20 cellular contexts compared by ENCODE assay signal in the genomic region with DNA sequence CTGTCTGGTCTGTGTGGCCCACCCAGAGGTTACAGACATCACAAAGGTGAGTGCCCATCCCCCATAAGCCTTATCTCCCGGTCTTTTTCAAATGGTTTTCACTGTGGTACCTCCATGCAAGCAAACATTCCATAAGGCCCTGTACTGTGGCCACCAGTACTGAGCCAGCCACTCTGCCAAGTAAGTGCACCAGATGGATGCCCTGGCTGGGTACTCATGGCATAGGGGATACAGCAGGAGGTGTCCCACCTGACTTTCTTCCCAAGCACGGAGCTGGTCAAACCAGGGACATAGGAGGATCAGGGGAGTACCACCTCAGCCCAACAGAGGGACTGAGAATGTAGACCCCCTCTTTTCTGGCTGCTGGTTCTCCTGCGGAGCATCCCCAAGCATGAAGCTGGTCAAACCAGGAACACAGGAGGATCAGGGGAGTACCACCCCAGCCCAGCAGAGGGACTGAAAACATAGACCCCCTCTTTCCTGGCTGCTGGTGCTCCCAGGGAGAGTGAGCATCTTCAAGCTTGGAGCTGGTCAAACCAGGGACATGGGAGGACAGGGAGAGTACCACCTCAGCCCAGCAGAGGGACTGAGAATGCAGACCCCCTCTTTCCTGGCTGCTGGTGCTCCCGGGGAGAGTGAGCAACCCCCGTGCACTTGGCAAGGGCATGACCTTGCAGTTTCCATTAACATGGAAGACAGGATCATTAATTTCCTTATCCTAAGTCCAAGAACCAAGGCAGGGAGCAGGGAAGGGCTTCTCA.
A peak's percentile ranks its signal among the peaks of the same experiment; 100 is the strongest.
DNase-seq lines count a peak whose midpoint lies in the region; TF ChIP-seq lines count a peak whose summit lies in the region.
"Had no signal": no experiment of that assay in that cellular context is flagged by ENCODE, and none has a peak within 500 bp of the region (broad histone marks: within the 10 kb centered on the region; RNA-seq: fewer than 3 reads in every experiment).

No MANE protein-coding gene starts in this region.

- no peak overlapping the region for H3K27ac Mint-ChIP-seq in nephron progenitor cell
- no peak overlapping the region for H3K27ac Mint-ChIP-seq in T-helper 2 cell treated with Interferon-gamma antibody and Interleukin-4, amounts not matched to agents 5 μg/mL and 100 μg/mL, for 36 hours
- H3K27ac Mint-ChIP-seq: CD4-positive, alpha-beta memory T cell had no signal

- H3K4me3 Mint-ChIP-seq in nephron progenitor cell = no peak overlapping the region
- H3K4me3 Mint-ChIP-seq in T-helper 2 cell treated with Interferon-gamma antibody and Interleukin-4, amounts not matched to agents 5 μg/mL and 100 μg/mL, for 36 hours = no peak overlapping the region
- H3K4me3 Mint-ChIP-seq: CD4-positive, alpha-beta memory T cell had no signal

- no peaks in the 10 kb centered on the region for H3K27me3 ChIP-seq in WERI-Rb-1 (ENCODE audit: insufficient read depth, low read depth, severe bottlenecking)
- H3K27me3 ChIP-seq: BLaER1 had no signal

- peak; percentile 13 for TF ChIP-seq CTCF in GM12864 (IDR thresholded peaks at IDR 0.05; ENCODE audit: low read depth, low read length, missing control alignments)
- peak; percentile 32; the same call in 1 of the 2 replicates for TF ChIP-seq CTCF in WERI-Rb-1 (IDR thresholded peaks at IDR 0.05; ENCODE audit: low read depth, low read length)
- peak; percentile 6 for TF ChIP-seq CTCF in epithelial cell of proximal tubule (conservative IDR thresholded peaks at IDR 0.05; ENCODE audit: low read depth, low read length)
- peak; percentile 38 for TF ChIP-seq CTCF in nephron progenitor cell (IDR thresholded peaks at IDR 0.05)

- peaks cover 21% of the 10 kb centered on the region for H3K27me3 Mint-ChIP-seq in nephron progenitor cell (ENCODE audit: low read depth, poor library complexity)
- H3K27me3 Mint-ChIP-seq in T-helper 2 cell treated with Interferon-gamma antibody and Interleukin-4, amounts not matched to agents 5 μg/mL and 100 μg/mL, for 36 hours (ENCODE audit: low read depth) = no peaks in the 10 kb centered on the region

- H3K4me1 Mint-ChIP-seq in nephron progenitor cell = peaks cover 27% of the 10 kb centered on the region
- no peaks in the 10 kb centered on the region for H3K4me1 Mint-ChIP-seq in T-helper 2 cell treated with Interferon-gamma antibody and Interleukin-4, amounts not matched to agents 5 μg/mL and 100 μg/mL, for 36 hours (ENCODE audit: low read depth)
- H3K4me1 Mint-ChIP-seq: CD4-positive, alpha-beta memory T cell had no signal

- H3K9me3 ChIP-seq in WERI-Rb-1 (ENCODE audit: severe bottlenecking) = no peaks in the 10 kb centered on the region
- H3K9me3 ChIP-seq: BLaER1 had no signal

- H3K36me3 ChIP-seq in WERI-Rb-1 = no peaks in the 10 kb centered on the region
- H3K36me3 ChIP-seq: BLaER1 had no signal

- H3K9me3 Mint-ChIP-seq in nephron progenitor cell = no peaks in the 10 kb centered on the region
- H3K9me3 Mint-ChIP-seq in T-helper 2 cell treated with Interferon-gamma antibody and Interleukin-4, amounts not matched to agents 5 μg/mL and 100 μg/mL, for 36 hours = no peaks in the 10 kb centered on the region
- H3K9me3 Mint-ChIP-seq: CD4-positive, alpha-beta memory T cell had no signal

- no peaks in the 10 kb centered on the region for H3K36me3 Mint-ChIP-seq in nephron progenitor cell (ENCODE audit: low read depth)
- H3K36me3 Mint-ChIP-seq in T-helper 2 cell treated with Interferon-gamma antibody and Interleukin-4, amounts not matched to agents 5 μg/mL and 100 μg/mL, for 36 hours (ENCODE audit: low read depth) = no peaks in the 10 kb centered on the region
- H3K36me3 Mint-ChIP-seq: CD4-positive, alpha-beta memory T cell had no signal

- no peak for DNase-seq in GM12864 (ENCODE audit: low read depth)
- DNase-seq in WERI-Rb-1 = no peak
- DNase-seq in epithelial cell of proximal tubule (ENCODE audit: low read depth) = no peak
- DNase-seq in nephron progenitor cell = no peak
- no peak for DNase-seq in NCI-H2107 treated with DMSO at 0.1 percent for 48 hours (lab: John Stamatoyannopoulos, UW; ENCODE audit: unreplicated experiment)
- no peak for DNase-seq in SIG-M5 (lab: John Stamatoyannopoulos, UW)
- DNase-seq in NCI-H2227 (lab: John Stamatoyannopoulos, UW; ENCODE audit: unreplicated experiment) = no peak
- no peak for DNase-seq in T-helper 2 cell treated with Interferon-gamma antibody and Interleukin-4, amounts not matched to agents 5 μg/mL and 100 μg/mL, for 36 hours (ENCODE audit: low spot score)
- DNase-seq: CD4-positive, alpha-beta memory T cell; DMS153; GF-D8; H7; NCI-H1048; NCI-H1436 treated with DMSO at 0.1 percent for 48 hours; NCI-H2029; NCI-H2171; NCI-H446 treated with DMSO at 0.1 percent for 48 hours; NCI-H69; NK-92 treated with Interleukin-12 subunit alpha and Interleukin-12 subunit beta, amount 100 ng/mL, for 24 hours had no signal

- H3K27ac ChIP-seq in WERI-Rb-1 = peak overlapping the region; percentile 6; the same call in 1 of the 2 replicates
- H3K27ac ChIP-seq: BLaER1 had no signal

- H3K4me3 ChIP-seq in GM12864 (ENCODE audit: low read depth, low read length) (no peak overlapping the region), WERI-Rb-1 (ENCODE audit: low read depth, low read length) (no peak overlapping the region), epithelial cell of proximal tubule (ENCODE audit: low read depth, low read length) (no peak overlapping the region)
- H3K4me3 ChIP-seq: BLaER1 had no signal
